Comparison of ENCODE assay signal across 8 cellular contexts in genomic region chr5:17216176-17216973, GRCh38. TPM values are rescaled to one million over a fixed set of nuclear protein-coding genes. Genes with fewer than 3 reads are reported as not detected.
DNase-seq lines count a peak whose midpoint lies in the region; ATAC-seq and TF ChIP-seq lines count a peak whose summit lies in the region.

No MANE protein-coding gene starts in this region.

- H3K36me3 ChIP-seq in muscle layer of duodenum (ENCODE audit: control insufficient read depth in 1 of 2, insufficient read depth in 2 of 2, low read length in 2 of 2) = no peaks in the 10 kb centered on the region
- H3K36me3 ChIP-seq in testis (ENCODE audit: low read depth, missing control alignments) = no peaks in the 10 kb centered on the region

- peak overlapping the region; percentile 50 for H3K4me3 ChIP-seq in fibroblast of mammary gland (ENCODE audit: control insufficient read depth, low read depth, low read length)
- H3K4me3 ChIP-seq in muscle layer of duodenum (ENCODE audit: low read depth in 1 of 2, low read length in 2 of 2) = peak overlapping the region; percentile 43 to 69
- H3K4me3 ChIP-seq in testis = peak overlapping the region in 1 of 2 donors; percentile 39

- intact Hi-C loops in testis (cut with DNase I; ENCODE audit: low total_unique reads) = loop anchor here (10.0 kb wide), 1 partner anchor 1098 kb away; no protein-coding TSS in a partner anchor

- no peak overlapping the region for H3K27ac ChIP-seq in muscle layer of duodenum (ENCODE audit: low read length)
- H3K27ac ChIP-seq in testis = no peak overlapping the region

- no peaks in the 10 kb centered on the region for H3K9me3 ChIP-seq in muscle layer of duodenum (ENCODE audit: control insufficient read depth in 1 of 2, low read length in 2 of 2)
- no peaks in the 10 kb centered on the region for H3K9me3 ChIP-seq in testis

- 1% methylated on average over 26 to 48 of the region's 59 CpGs for WGBS in testis, 2 donors

- peak; percentile 35 for ATAC-seq in GM21447 (IDR thresholded peaks at IDR 0.05; ENCODE audit: unreplicated experiment)

- peaks cover 11% of the 10 kb centered on the region for H3K27me3 ChIP-seq in muscle layer of duodenum (ENCODE audit: low read depth, low read length)
- no peaks in the 10 kb centered on the region for H3K27me3 ChIP-seq in testis

- peak; percentile 80 for TF ChIP-seq CTCF in fibroblast of mammary gland (conservative IDR thresholded peaks at IDR 0.05; ENCODE audit: control insufficient read depth, insufficient read depth, low read depth, low read length)
- peak; percentile 45 to 63 (median 52) for TF ChIP-seq CTCF in testis (IDR thresholded peaks at IDR 0.05)

- H3K4me1 ChIP-seq in muscle layer of duodenum (ENCODE audit: control insufficient read depth in 1 of 2, insufficient read depth in 2 of 2, low read length in 2 of 2) (peaks cover 0 to 18% of the 10 kb centered on the region in 2 donors), testis (peaks cover 5% of the 10 kb centered on the region)

- no peak for TF ChIP-seq POLR2A in testis (IDR thresholded peaks at IDR 0.05)

- DNase-seq in DMS153 treated with DMSO at 0.1 percent for 48 hours (lab: John Stamatoyannopoulos, UW; ENCODE audit: unreplicated experiment) (peak; percentile 89), HT-29 (ENCODE audit: low spot score) (peak; percentile 77), NCI-H82 (lab: John Stamatoyannopoulos, UW) (peak; percentile 83), fibroblast of mammary gland (ENCODE audit: low read depth) (peak; percentile 79), testis (peak; percentile 78)
- DNase-seq in activated T-cell treated with anti-CD3 and anti-CD28 coated beads, Interleukin-2, amount 50 U/mL, for 1 hour = peak; percentile 39

RNA-seq across cellular contexts. Expression of gene BASP1, which starts 1.1 kb away (rescaled TPM):
- total RNA-seq in HT-29 (2014; rRNA removed; shearing (Covaris generic)) = not detected in 2 replicates
- total RNA-seq in testis = 1 to 10 TPM; 2.1 to 2.6 TPM
- 5.6 TPM for polyA plus RNA-seq in testis (ENCODE audit: insufficient read depth, low read depth, low replicate concordance)

Comparison
In these comparisons a context has a peak if more than half of its experiments do, and no peak if none do; other contexts are left out.
1. DNase-seq: peak in every context shown above with its lines; median percentile 89 in DMS153 treated with DMSO at 0.1 percent for 48 hours; 83 in NCI-H82; 79 in fibroblast of mammary gland; 78 in testis; 77 in HT-29; 39 in activated T-cell treated with anti-CD3 and anti-CD28 coated beads, Interleukin-2, amount 50 U/mL, for 1 hour.